In the genomic region with DNA sequence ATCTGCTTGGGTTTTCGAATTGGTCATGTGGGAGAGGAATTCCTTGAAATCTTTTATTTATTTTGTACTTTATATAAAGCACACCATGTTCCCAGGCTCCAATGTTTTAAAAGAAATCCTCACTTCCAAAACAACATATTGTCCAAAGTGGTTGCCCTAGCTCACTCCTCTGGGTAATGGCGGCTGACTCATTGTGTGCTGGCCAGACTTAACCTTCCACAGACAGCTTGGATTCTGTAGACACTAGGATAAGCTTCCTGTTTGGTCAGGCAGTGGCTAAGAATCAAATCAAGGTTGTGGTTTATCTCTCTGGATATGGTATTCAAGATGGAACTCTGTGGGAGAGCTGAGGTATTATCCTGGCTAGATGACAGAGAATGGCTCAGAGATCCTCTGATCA, we compare ENCODE assay signal across 13 cellular contexts. TPM values are rescaled to one million over a fixed set of nuclear protein-coding genes. Genes with fewer than 3 reads are reported as not detected.
DNase-seq lines count a peak whose midpoint lies in the region; ATAC-seq, FAIRE-seq and TF ChIP-seq lines count a peak whose summit lies in the region.
"Had no signal": no experiment of that assay in that cellular context is flagged by ENCODE, and none has a peak within 500 bp of the region (broad histone marks: within the 10 kb centered on the region; RNA-seq: fewer than 3 reads in every experiment).

No MANE protein-coding gene starts in this region.

- no peak overlapping the region for H3K27ac Mint-ChIP-seq in progenitor cell of endocrine pancreas
- H3K27ac Mint-ChIP-seq: dendritic cell treated with granulocyte-macrophage colony-stimulating factor and Interleukin-4, amounts not matched to agents 40 ng/mL and 50 ng/mL, for 4 days had no signal

- 71 to 76% (median 76%) methylated on average over 2 of the region's 2 CpGs for WGBS in small intestine, 3 donors

- H3K27me3 Mint-ChIP-seq in progenitor cell of endocrine pancreas, result peaks cover 3% of the 10 kb centered on the region

- H3K4me3 ChIP-seq in ascending aorta, result no peak overlapping the region
- H3K4me3 ChIP-seq in left ventricle myocardium inferior, result no peak overlapping the region
- no peak overlapping the region for H3K4me3 ChIP-seq in tibial artery
- no peak overlapping the region for H3K4me3 ChIP-seq in small intestine (ENCODE audit: low read depth in 1 of 2, low read length in 2 of 2)
- H3K4me3 ChIP-seq: lung, Peyer's patch had no signal

- H3K4me1 ChIP-seq in ascending aorta, result peaks cover 3 to 16% of the 10 kb centered on the region in 2 donors
- peaks cover 12% of the 10 kb centered on the region for H3K4me1 ChIP-seq in left ventricle myocardium inferior
- H3K4me1 ChIP-seq in tibial artery, result peaks cover 0 to 30% (median 9%) of the 10 kb centered on the region in 4 donors
- no peaks in the 10 kb centered on the region for H3K4me1 ChIP-seq in small intestine (ENCODE audit: control insufficient read depth in 2 of 2, insufficient read depth in 1 of 2, low read depth in 1 of 2, low read length in 1 of 2)
- H3K4me1 ChIP-seq: Peyer's patch had no signal

- peak; percentile 32 for DNase-seq in HK-2 (ENCODE audit: unreplicated experiment)
- peak; percentile 20 to 83 for DNase-seq in ascending aorta (ENCODE audit: low spot score in 2 of 2)
- peak; percentile 38 for DNase-seq in left ventricle myocardium inferior
- peak; percentile 78 to 81 for DNase-seq in tibial artery
- no peak for DNase-seq in progenitor cell of endocrine pancreas (ENCODE audit: low spot score, unreplicated experiment)
- DNase-seq in small intestine, result no peak
- DNase-seq: activated CD8-positive, alpha-beta memory T cell treated with anti-CD3 and anti-CD28 coated beads for 24 hours; stimulated activated CD4-positive, alpha-beta T cell treated with anti-CD3 and anti-CD28 coated beads, Interleukin-4, amount 100 ng/mL, for 24 hours had no signal

- FAIRE-seq in small intestine (lab: Jason Lieb, UNC), result no peak

- H3K9me3 ChIP-seq in ascending aorta (no peaks in the 10 kb centered on the region), left ventricle myocardium inferior (replicated peaks) (no peaks in the 10 kb centered on the region), tibial artery (no peaks in the 10 kb centered on the region), small intestine (ENCODE audit: control insufficient read depth, low read depth) (no peaks in the 10 kb centered on the region)
- H3K9me3 ChIP-seq: Peyer's patch had no signal

- intact Hi-C loops in ascending aorta (cut with DNase I) (loop anchor here (2.0 to 5.0 kb wide), 2 partner anchors 145 to 331 kb away; partner anchors contain the start of gene SPRED1), left ventricle myocardium inferior (cut with micrococcal nuclease) (loop anchor here (10.0 kb wide), 1 partner anchor 403 kb away; no protein-coding TSS in a partner anchor), tibial artery (cut with DNase I; ENCODE audit: low total_unique reads) (no loop called here)

- H3K27me3 ChIP-seq in ascending aorta, result no peaks in the 10 kb centered on the region
- no peaks in the 10 kb centered on the region for H3K27me3 ChIP-seq in left ventricle myocardium inferior (ENCODE audit: low read depth)
- no peaks in the 10 kb centered on the region for H3K27me3 ChIP-seq in tibial artery
- no peaks in the 10 kb centered on the region for H3K27me3 ChIP-seq in small intestine (ENCODE audit: control insufficient read depth in 2 of 2, insufficient read depth in 2 of 2, low read length in 2 of 2)
- H3K27me3 ChIP-seq: Peyer's patch had no signal

- no peaks in the 10 kb centered on the region for H3K4me1 Mint-ChIP-seq in progenitor cell of endocrine pancreas (ENCODE audit: low read depth)

- H3K9me3 Mint-ChIP-seq in progenitor cell of endocrine pancreas (ENCODE audit: low read depth), result peaks cover 5% of the 10 kb centered on the region
- H3K9me3 Mint-ChIP-seq: dendritic cell treated with granulocyte-macrophage colony-stimulating factor and Interleukin-4, amounts not matched to agents 40 ng/mL and 50 ng/mL, for 4 days had no signal

- H3K36me3 ChIP-seq in ascending aorta (no peaks in the 10 kb centered on the region), left ventricle myocardium inferior (no peaks in the 10 kb centered on the region), tibial artery (no peaks in the 10 kb centered on the region), small intestine (ENCODE audit: control insufficient read depth in 2 of 2, insufficient read depth in 2 of 2, low read length in 2 of 2) (no peaks in the 10 kb centered on the region)
- H3K36me3 ChIP-seq: Peyer's patch had no signal

- TF ChIP-seq CTCF in ascending aorta (IDR thresholded peaks at IDR 0.05) (no peak), left ventricle myocardium inferior (IDR thresholded peaks at IDR 0.05; ENCODE audit: borderline replicate concordance) (no peak), tibial artery (IDR thresholded peaks at IDR 0.05) (no peak), progenitor cell of endocrine pancreas (IDR thresholded peaks at IDR 0.05; ENCODE audit: unreplicated experiment) (no peak)

- ATAC-seq in HG03045 (IDR thresholded peaks at IDR 0.05; ENCODE audit: unreplicated experiment), result no peak
- ATAC-seq in HG03108 (IDR thresholded peaks at IDR 0.05; ENCODE audit: unreplicated experiment), result no peak

- H3K4me3 Mint-ChIP-seq in progenitor cell of endocrine pancreas (ENCODE audit: low read depth), result no peak overlapping the region
- H3K4me3 Mint-ChIP-seq: dendritic cell treated with granulocyte-macrophage colony-stimulating factor and Interleukin-4, amounts not matched to agents 40 ng/mL and 50 ng/mL, for 4 days had no signal

- H3K27ac ChIP-seq in ascending aorta, result peak overlapping the region; percentile 44 to 65
- peak overlapping the region; percentile 67 for H3K27ac ChIP-seq in left ventricle myocardium inferior (replicated peaks)
- peak overlapping the region; percentile 60 to 66 for H3K27ac ChIP-seq in tibial artery
- no peak overlapping the region for H3K27ac ChIP-seq in small intestine (ENCODE audit: low read depth in 1 of 2, low read length in 1 of 2)

- H3K36me3 Mint-ChIP-seq in progenitor cell of endocrine pancreas (ENCODE audit: insufficient read depth), result no peaks in the 10 kb centered on the region

RNA-seq across cellular contexts. Expression of gene FAM98B, which starts 55.8 kb away (rescaled TPM):
- 6.4 TPM for total RNA-seq in ascending aorta
- 28.7 TPM for total RNA-seq in left ventricle myocardium inferior
- total RNA-seq in progenitor cell of endocrine pancreas, result 50.8 and 59.3 TPM in 2 replicates
- 10 to 100 TPM in 1 of 3 donors, 1 to 10 TPM in 2; 5.8 to 14.8 (median 6.8) TPM for polyA plus RNA-seq in small intestine

Comparison
In these comparisons a context has a peak if more than half of its experiments do, and no peak if none do; other contexts are left out.
1. DNase-seq: peak in HK-2 (single experiment), ascending aorta (2 of 2), left ventricle myocardium inferior (single experiment) and tibial artery (2 of 2); none in progenitor cell of endocrine pancreas (single experiment) and small intestine (single experiment).
2. H3K27ac ChIP-seq: peak in ascending aorta (2 of 2), left ventricle myocardium inferior (single experiment) and tibial artery (2 of 2); none in small intestine (0 of 2).